In genomic region chr9:76151267-76151666, GRCh38 we compare ENCODE assay signal across 24 cellular contexts.
"Had no signal": no experiment of that assay in that cellular context is flagged by ENCODE, and none has a peak within 500 bp of the region (broad histone marks: within the 10 kb centered on the region; RNA-seq: fewer than 3 reads in every experiment).

No MANE protein-coding gene starts in this region.

- ATAC-seq: foreskin keratinocyte; left colon; left ventricle myocardium superior; natural killer cell treated with Interleukin-12 subunit alpha and Interleukin-12 subunit beta and Interleukin-15 and Interleukin-18, amount 100 ng/mL, for 72 hours; psoas muscle; right lobe of liver; stimulated activated memory B cell treated with anti-CD40 and anti-IgM and Interleukin-4, amounts not matched to agents 10 μg/mL and 1 μg/mL and 100 μg/mL, for 72 hours had no signal

- H3K27ac ChIP-seq: foreskin keratinocyte, psoas muscle, right lobe of liver, spleen, tibial artery, upper lobe of left lung, vagina had no signal

- FAIRE-seq: endothelial cell of umbilical vein had no signal

- H3K4me3 Mint-ChIP-seq: endodermal cell; natural killer cell treated with Interleukin-12 subunit alpha and Interleukin-12 subunit beta and Interleukin-15 and Interleukin-18, amount 100 ng/mL, for 72 hours; stimulated activated memory B cell treated with anti-CD40 and anti-IgM and Interleukin-4, amounts not matched to agents 10 μg/mL and 1 μg/mL and 100 μg/mL, for 72 hours; stimulated activated naive CD8-positive, alpha-beta T cell treated with anti-CD3 and anti-CD28 coated beads, Interleukin-15, Interleukin-2, amounts not matched to agents 100 ng/mL and 50 ng/mL, for 24 hours had no signal

- DNase-seq: effector CD4-positive, alpha-beta T cell; endodermal cell; erythroblast; foreskin keratinocyte; left colon; left ventricle myocardium superior; mesenchymal stem cell; midbrain; occipital lobe; psoas muscle; retina; right lobe of liver; spleen; stimulated activated CD4-positive, alpha-beta T cell treated with anti-CD3 and anti-CD28 coated beads, Interleukin-15, amount 100 ng/mL, for 24 hours; stimulated activated CD4-positive, alpha-beta T cell treated with anti-CD3 and anti-CD28 coated beads, Interleukin-1b, Interleukin-23, amount 100 ng/mL, for 48 hours; stimulated activated CD4-positive, alpha-beta T cell treated with anti-CD3 and anti-CD28 coated beads, Interleukin-4, amount 100 ng/mL, for 24 hours; tibial artery; upper lobe of left lung had no signal

- H3K27me3 ChIP-seq: foreskin keratinocyte, right lobe of liver, spleen, tibial artery, upper lobe of left lung, vagina had no signal

- H3K4me1 ChIP-seq: foreskin keratinocyte, psoas muscle, tibial artery, vagina had no signal

- H3K27me3 Mint-ChIP-seq: stimulated activated memory B cell treated with anti-CD40 and anti-IgM and Interleukin-4, amounts not matched to agents 10 μg/mL and 1 μg/mL and 100 μg/mL, for 72 hours; stimulated activated naive CD8-positive, alpha-beta T cell treated with anti-CD3 and anti-CD28 coated beads, Interleukin-15, Interleukin-2, amounts not matched to agents 100 ng/mL and 50 ng/mL, for 24 hours had no signal

- H3K9me3 ChIP-seq: psoas muscle, right lobe of liver, spleen, tibial artery, upper lobe of left lung, vagina had no signal

- H3K36me3 Mint-ChIP-seq: natural killer cell treated with Interleukin-12 subunit alpha and Interleukin-12 subunit beta and Interleukin-15 and Interleukin-18, amount 100 ng/mL, for 72 hours; stimulated activated memory B cell treated with anti-CD40 and anti-IgM and Interleukin-4, amounts not matched to agents 10 μg/mL and 1 μg/mL and 100 μg/mL, for 72 hours had no signal

- H3K27ac Mint-ChIP-seq: endodermal cell; natural killer cell treated with Interleukin-12 subunit alpha and Interleukin-12 subunit beta and Interleukin-15 and Interleukin-18, amount 100 ng/mL, for 72 hours; stimulated activated memory B cell treated with anti-CD40 and anti-IgM and Interleukin-4, amounts not matched to agents 10 μg/mL and 1 μg/mL and 100 μg/mL, for 72 hours; stimulated activated naive CD8-positive, alpha-beta T cell treated with anti-CD3 and anti-CD28 coated beads, Interleukin-15, Interleukin-2, amounts not matched to agents 100 ng/mL and 50 ng/mL, for 24 hours had no signal

- H3K4me3 ChIP-seq: lung, psoas muscle, right lobe of liver, spleen, tibial artery, upper lobe of left lung, vagina had no signal

- H3K4me1 Mint-ChIP-seq: stimulated activated memory B cell treated with anti-CD40 and anti-IgM and Interleukin-4, amounts not matched to agents 10 μg/mL and 1 μg/mL and 100 μg/mL, for 72 hours had no signal

- H3K9me3 Mint-ChIP-seq: endodermal cell; natural killer cell treated with Interleukin-12 subunit alpha and Interleukin-12 subunit beta and Interleukin-15 and Interleukin-18, amount 100 ng/mL, for 72 hours; stimulated activated naive CD8-positive, alpha-beta T cell treated with anti-CD3 and anti-CD28 coated beads, Interleukin-15, Interleukin-2, amounts not matched to agents 100 ng/mL and 50 ng/mL, for 24 hours had no signal

- H3K36me3 ChIP-seq: right lobe of liver, spleen, tibial artery, upper lobe of left lung, vagina had no signal
